7 cellular contexts compared by ENCODE assay signal in genomic region chr11:1604711-1605110, GRCh38. TPM values are rescaled to one million over a fixed set of nuclear protein-coding genes. Genes with fewer than 3 reads are reported as not detected.
"Had no signal": no experiment of that assay in that cellular context is flagged by ENCODE, and none has a peak within 500 bp of the region (broad histone marks: within the 10 kb centered on the region; RNA-seq: fewer than 3 reads in every experiment).

No MANE protein-coding gene starts in this region.

- H3K4me2 ChIP-seq: GM23338 had no signal

- H3K27ac Mint-ChIP-seq: GM23338, H9 had no signal

- H3K4me3 Mint-ChIP-seq: GM23338, H9 had no signal

- ATAC-seq: GM23338, K562 had no signal

- H3K4me3 ChIP-seq: GM23338, K562 had no signal

- H2AFZ ChIP-seq: GM23338 had no signal

- DNase-seq: H9, HCEC 1CT, IMR-90 had no signal

RNA-seq across cellular contexts. Expression of gene KRTAP5-3, which starts 3.6 kb away (rescaled TPM):
- total RNA-seq: GM23338, H1, H9, HT-29, IMR-90, K562 had no signal
- polyA plus RNA-seq: GM23338, H1, IMR-90, K562 had no signal

RNA-seq across cellular contexts. Expression of gene KRTAP5-2, which starts 6.6 kb away (rescaled TPM):
- total RNA-seq: GM23338, H1, H9, HT-29, IMR-90, K562 had no signal
- polyA plus RNA-seq: GM23338, H1, IMR-90, K562 had no signal

RNA-seq across cellular contexts. Expression of gene KRTAP5-4, which starts 17.2 kb away (rescaled TPM):
- total RNA-seq: GM23338, H1, H9, HT-29, IMR-90, K562 had no signal
- polyA plus RNA-seq: GM23338, H1, IMR-90, K562 had no signal

RNA-seq across cellular contexts. Expression of gene KRTAP5-1, which starts 19.6 kb away (rescaled TPM):
- total RNA-seq: GM23338, H1, H9, HT-29, IMR-90, K562 had no signal
- polyA plus RNA-seq: GM23338, H1, IMR-90, K562 had no signal

RNA-seq across cellular contexts. Expression of gene KRTAP5-5, which starts 24.9 kb away (rescaled TPM):
- total RNA-seq: GM23338, H1, H9, HT-29, IMR-90, K562 had no signal
- polyA plus RNA-seq: GM23338, IMR-90, K562 had no signal
